25 cellular contexts compared by ENCODE assay signal in the genomic region with DNA sequence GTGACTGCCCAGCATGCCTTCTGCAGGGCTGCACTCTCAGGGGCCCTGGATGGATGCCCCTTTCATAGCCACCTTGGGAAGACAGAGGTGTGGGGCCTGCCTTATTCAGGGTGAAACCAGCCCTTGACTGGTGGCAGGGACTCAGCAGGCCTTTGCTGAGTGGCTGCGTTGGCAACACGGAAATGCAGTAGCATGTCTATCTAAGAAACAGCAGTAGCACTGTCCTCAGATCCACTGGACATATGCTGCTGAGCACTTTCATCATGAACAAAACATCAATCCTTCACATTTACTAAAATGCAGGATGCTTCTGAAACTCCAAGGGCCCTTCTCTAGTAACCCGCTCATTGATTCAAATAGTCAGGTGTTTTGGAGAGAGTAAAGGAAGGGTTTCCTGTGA. TPM values are rescaled to one million over a fixed set of nuclear protein-coding genes. Genes with fewer than 3 reads are reported as not detected.
"Had no signal": no experiment of that assay in that cellular context is flagged by ENCODE, and none has a peak within 500 bp of the region (broad histone marks: within the 10 kb centered on the region; RNA-seq: fewer than 3 reads in every experiment).

No MANE protein-coding gene starts in this region.

- H3K27ac ChIP-seq: ascending aorta, body of pancreas had no signal

- ATAC-seq: activated naive CD4-positive, alpha-beta T cell treated with anti-CD3 and anti-CD28 coated beads, Interleukin-2, amount 50 U/mL, for 72 hours; Panc1; Right ventricle myocardium inferior; SK-N-SH treated with all-trans-retinoic acid at 6 μM for 48 hours had no signal

- H3K27me3 ChIP-seq: ascending aorta had no signal

- H3K4me3 ChIP-seq: ascending aorta, body of pancreas had no signal

- DNase-seq: activated CD4-positive, alpha-beta T cell treated with anti-CD3 and anti-CD28 coated beads, Interleukin-2, amount 10 ng/mL, durations not matched to agents 24 days and 14 days; activated CD4-positive, alpha-beta T cell treated with anti-CD3 and anti-CD28 coated beads, Interleukin-2, amount 50 U/mL, for 48 hours; activated CD4-positive, CD25-positive, alpha-beta regulatory T cell treated with anti-CD3 and anti-CD28 coated beads, Interleukin-2, amount 50 U/mL, for 72 hours; activated CD8-positive, alpha-beta memory T cell treated with anti-CD3 and anti-CD28 coated beads for 24 hours; activated effector memory CD4-positive, alpha-beta T cell treated with anti-CD3 and anti-CD28 coated beads, Interleukin-2, amount 50 U/mL, for 16 hours; activated naive CD4-positive, alpha-beta T cell treated with Interleukin-2 at 50 U/mL for 16 hours; activated naive CD8-positive, alpha-beta T cell treated with anti-CD3 and anti-CD28 coated beads, Interleukin-2, amount 50 U/mL, for 24 hours; activated T-cell treated with anti-CD3 and anti-CD28 coated beads, Interleukin-2, amount 50 U/mL, for 4 hours; amniotic stem cell; central memory CD4-positive, alpha-beta T cell; MM.1S; NCI-H1436 treated with DMSO at 0.1 percent for 48 hours; NCI-H187; NCI-H446; NCI-H748 treated with DMSO at 0.1 percent for 48 hours; OCI-M1; SW 1271 had no signal

- H3K36me3 ChIP-seq: ascending aorta had no signal

- FAIRE-seq: bronchial epithelial cell had no signal

- H3K4me1 ChIP-seq: ascending aorta had no signal

- H3K9me3 ChIP-seq: ascending aorta, body of pancreas had no signal

RNA-seq across cellular contexts. Expression of gene TBXT, which starts 4.9 kb away (rescaled TPM):
- total RNA-seq: activated CD4-positive, alpha-beta T cell treated with anti-CD3 and anti-CD28 coated beads, Interleukin-2, amount 10 ng/mL, durations not matched to agents 24 days and 14 days; activated naive CD4-positive, alpha-beta T cell treated with anti-CD3 and anti-CD28 coated beads, Interleukin-2, amount 50 U/mL, for 72 hours; activated T-cell treated with anti-CD3 and anti-CD28 coated beads, Interleukin-2, amount 50 U/mL, for 4 hours; ascending aorta; body of pancreas; bronchial epithelial cell; chondrocyte; Right ventricle myocardium inferior had no signal
